In the genomic region with DNA sequence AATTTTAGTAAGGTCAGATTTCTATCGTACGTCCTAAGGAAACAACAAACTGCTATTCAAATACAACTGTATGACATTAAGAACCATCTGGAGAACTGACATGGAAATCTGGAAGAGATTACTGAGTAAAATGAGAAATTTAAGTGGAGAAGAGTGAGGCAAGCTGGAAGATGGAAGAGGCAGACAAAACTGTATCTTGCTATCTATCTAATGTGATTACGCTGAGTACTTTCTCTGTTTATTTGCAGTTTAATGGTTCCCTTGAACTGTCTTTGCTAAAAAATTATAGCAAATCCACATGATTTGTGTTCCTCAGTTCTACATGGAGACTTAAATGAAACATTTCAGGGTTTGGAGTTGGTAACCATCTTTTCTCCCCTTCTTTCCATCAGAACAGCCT, we compare ENCODE assay signal across 16 cellular contexts.
DNase-seq lines count a peak whose midpoint lies in the region; ATAC-seq and TF ChIP-seq lines count a peak whose summit lies in the region.
"Had no signal": no experiment of that assay in that cellular context is flagged by ENCODE, and none has a peak within 500 bp of the region (broad histone marks: within the 10 kb centered on the region; RNA-seq: fewer than 3 reads in every experiment).

No MANE protein-coding gene starts in this region.

- TF ChIP-seq RAD21 in SK-N-SH (IDR thresholded peaks at IDR 0.05; ENCODE audit: low read length) = peak; percentile 18; the same call in 1 of the 2 replicates
- TF ChIP-seq RAD21 in neural cell (conservative IDR thresholded peaks at IDR 0.05) = no peak

- ATAC-seq in GM23338 = no peak
- no peak for ATAC-seq in GM19463 (IDR thresholded peaks at IDR 0.05; ENCODE audit: unreplicated experiment)
- no peak for ATAC-seq in HG03159 (IDR thresholded peaks at IDR 0.05; ENCODE audit: unreplicated experiment)

- H3K4me3 ChIP-seq in GM23338 (no peak overlapping the region), SK-N-SH (ENCODE audit: low read depth in 2 of 2, low read length in 1 of 2) (no peak overlapping the region), endodermal cell (ENCODE audit: low read length) (no peak overlapping the region), neural cell (ENCODE audit: low read length) (no peak overlapping the region)
- H3K4me3 ChIP-seq: BLaER1, HAP-1 had no signal

- no peaks in the 10 kb centered on the region for H3K79me2 ChIP-seq in GM23338 (replicated peaks; ENCODE audit: insufficient read depth)
- no peaks in the 10 kb centered on the region for H3K79me2 ChIP-seq in SK-N-SH (ENCODE audit: insufficient read depth)
- no peaks in the 10 kb centered on the region for H3K79me2 ChIP-seq in neural cell (replicated peaks; ENCODE audit: insufficient read depth, low read length)

- no peaks in the 10 kb centered on the region for H3K27me3 Mint-ChIP-seq in GM23338 (ENCODE audit: insufficient read depth, low read depth, poor library complexity)
- no peaks in the 10 kb centered on the region for H3K27me3 Mint-ChIP-seq in endodermal cell (ENCODE audit: insufficient read depth)
- H3K27me3 Mint-ChIP-seq: CD4-positive, alpha-beta memory T cell had no signal

- no peaks in the 10 kb centered on the region for H3K27me3 ChIP-seq in GM23338 (ENCODE audit: insufficient read depth)
- no peaks in the 10 kb centered on the region for H3K27me3 ChIP-seq in SK-N-SH (ENCODE audit: insufficient read depth)
- H3K27me3 ChIP-seq in endodermal cell (ENCODE audit: control insufficient read depth, insufficient read depth, low read length, poor library complexity, severe bottlenecking) = no peaks in the 10 kb centered on the region
- H3K27me3 ChIP-seq in neural cell (ENCODE audit: insufficient read depth, low read depth, low read length) = no peaks in the 10 kb centered on the region
- H3K27me3 ChIP-seq: BLaER1 had no signal

- H3K9ac ChIP-seq in SK-N-SH = no peak overlapping the region
- no peak overlapping the region for H3K9ac ChIP-seq in endodermal cell (ENCODE audit: extremely low read depth, low read length, poor library complexity, severe bottlenecking)
- H3K9ac ChIP-seq in neural cell (ENCODE audit: low read length) = no peak overlapping the region
- H3K9ac ChIP-seq: BLaER1 had no signal

- no peaks in the 10 kb centered on the region for H4K20me1 ChIP-seq in GM23338 (replicated peaks; ENCODE audit: insufficient read depth)
- H4K20me1 ChIP-seq in SK-N-SH (ENCODE audit: insufficient read depth) = no peaks in the 10 kb centered on the region
- no peaks in the 10 kb centered on the region for H4K20me1 ChIP-seq in neural cell (ENCODE audit: insufficient read depth)
- H4K20me1 ChIP-seq: BLaER1 had no signal

- TF ChIP-seq CTCF in GM23338 (conservative IDR thresholded peaks at IDR 0.05; ENCODE audit: low read depth in 2 of 2) (no peak), SK-N-SH (IDR thresholded peaks at IDR 0.05) (no peak), endodermal cell (conservative IDR thresholded peaks at IDR 0.05) (no peak), neural cell (IDR thresholded peaks at IDR 0.05; ENCODE audit: poor library complexity, severe bottlenecking) (no peak)

- H3K9me3 Mint-ChIP-seq in GM23338 (no peaks in the 10 kb centered on the region; the same call in 2 of the 3 replicates), endodermal cell (no peaks in the 10 kb centered on the region)

- no peak overlapping the region; the same call in 1 of the 2 replicates for H3K27ac Mint-ChIP-seq in GM23338
- H3K27ac Mint-ChIP-seq in endodermal cell = no peak overlapping the region
- H3K27ac Mint-ChIP-seq: CD4-positive, alpha-beta memory T cell had no signal

- DNase-seq in GM23338 (ENCODE audit: low spot score) (no peak), SK-N-SH (peak; percentile 52), endodermal cell (no peak), NCI-H748 (lab: John Stamatoyannopoulos, UW; ENCODE audit: unreplicated experiment) (no peak)
- DNase-seq: 8988T; CD4-positive, alpha-beta memory T cell; DMS79 treated with DMSO at 0.1 percent for 48 hours; GF-D8; GOT3 had no signal

- no peaks in the 10 kb centered on the region; the same call in 2 of the 3 replicates for H3K36me3 Mint-ChIP-seq in GM23338 (ENCODE audit: low read depth)
- no peaks in the 10 kb centered on the region for H3K36me3 Mint-ChIP-seq in endodermal cell (ENCODE audit: low read depth)
- H3K36me3 Mint-ChIP-seq: CD14-positive monocyte; CD4-positive, alpha-beta memory T cell had no signal

- H3K4me1 ChIP-seq in GM23338 (ENCODE audit: insufficient read depth) (no peaks in the 10 kb centered on the region), SK-N-SH (ENCODE audit: control insufficient read depth in 1 of 2, insufficient read depth in 2 of 2, low read depth in 1 of 2, low read length in 1 of 2) (peaks cover 0 to 16% of the 10 kb centered on the region in 2 experiments; a peak in 2 of 4 replicates), endodermal cell (ENCODE audit: control insufficient read depth, insufficient read depth, low read length) (no peaks in the 10 kb centered on the region)
- H3K4me1 ChIP-seq: BLaER1, HAP-1 had no signal

- peak in 1 of 2 experiments; percentile 97; a peak in 2 of 4 replicates for TF ChIP-seq EP300 in SK-N-SH (IDR thresholded peaks at IDR 0.05; ENCODE audit: borderline replicate concordance in 1 of 2, low read depth in 1 of 2, low read length in 1 of 2)
- no peak for TF ChIP-seq EP300 in neural cell (conservative IDR thresholded peaks at IDR 0.05; ENCODE audit: poor library complexity, severe bottlenecking)

- H3K27ac ChIP-seq in GM23338 (ENCODE audit: low read depth) (no peak overlapping the region), SK-N-SH (ENCODE audit: low read depth in 2 of 2, low read length in 1 of 2) (peak overlapping the region in 1 of 2 experiments; percentile 95; a peak in 2 of 4 replicates), endodermal cell (ENCODE audit: low read depth, low read length) (peak overlapping the region; percentile 7), neural cell (ENCODE audit: low read length) (peak overlapping the region; percentile 8)
- H3K27ac ChIP-seq: BLaER1, HL-60 had no signal

- H3K4me1 Mint-ChIP-seq in GM23338 (no peaks in the 10 kb centered on the region), endodermal cell (no peaks in the 10 kb centered on the region)
- H3K4me1 Mint-ChIP-seq: CD14-positive monocyte; CD4-positive, alpha-beta memory T cell had no signal

- H3K9me3 ChIP-seq in SK-N-SH (no peaks in the 10 kb centered on the region), endodermal cell (ENCODE audit: control insufficient read depth, low read length) (no peaks in the 10 kb centered on the region), neural cell (ENCODE audit: low read length) (no peaks in the 10 kb centered on the region)
- H3K9me3 ChIP-seq: BLaER1, HAP-1 had no signal

- no peak overlapping the region for H3K4me2 ChIP-seq in GM23338
- H3K4me2 ChIP-seq in SK-N-SH = no peak overlapping the region
- no peak overlapping the region for H3K4me2 ChIP-seq in neural cell (ENCODE audit: low read length)
- H3K4me2 ChIP-seq: BLaER1 had no signal

- H2AFZ ChIP-seq in GM23338 (peak overlapping the region; percentile 76), SK-N-SH (ENCODE audit: low read depth) (no peak overlapping the region), neural cell (ENCODE audit: low read depth, low read length) (no peak overlapping the region)

- H3K36me3 ChIP-seq in GM23338 (ENCODE audit: insufficient read depth) = no peaks in the 10 kb centered on the region
- H3K36me3 ChIP-seq in SK-N-SH (replicated peaks in 1 of 2; ENCODE audit: control insufficient read depth in 1 of 2, insufficient read depth in 2 of 2, low read length in 1 of 2) = no peaks in the 10 kb centered on the region
- no peaks in the 10 kb centered on the region for H3K36me3 ChIP-seq in endodermal cell (ENCODE audit: control insufficient read depth, insufficient read depth, low read length)
- no peaks in the 10 kb centered on the region for H3K36me3 ChIP-seq in neural cell (ENCODE audit: insufficient read depth, low read length)
- H3K36me3 ChIP-seq: BLaER1, HAP-1 had no signal

- H3K9me2 ChIP-seq in GM23338 (ENCODE audit: insufficient read depth) (0 out of 2 replicates have a peak, but pooled peaks cover 6% of the 10 kb centered on the region), SK-N-SH (no peaks in the 10 kb centered on the region), neural cell (ENCODE audit: insufficient read depth, low read length) (no peaks in the 10 kb centered on the region)

- no peak overlapping the region for H3K4me3 Mint-ChIP-seq in GM23338
- no peak overlapping the region for H3K4me3 Mint-ChIP-seq in endodermal cell
- H3K4me3 Mint-ChIP-seq: CD14-positive monocyte had no signal

- WGBS in SK-N-SH (ENCODE audit: low lambda C conversion rate) = 21% methylated on average over 3 of the region's 3 CpGs
- 96 to 100% methylated on average over 1 to 3 of the region's 3 CpGs for WGBS in endodermal cell (ENCODE audit: insufficient coverage in 1 of 2, insufficient read length in 1 of 2), 2 experiments

- H3F3A ChIP-seq in GM23338 (replicated peaks; ENCODE audit: low read depth) = no peaks in the 10 kb centered on the region
- H3F3A ChIP-seq in SK-N-SH (replicated peaks; ENCODE audit: insufficient read depth) = no peaks in the 10 kb centered on the region
- no peaks in the 10 kb centered on the region for H3F3A ChIP-seq in neural cell (ENCODE audit: insufficient read depth, low read length, poor library complexity, severe bottlenecking)

- POLR2A ChIA-PET in SK-N-SH (lab: Yijun Ruan, JAX) = no interaction called here

- CTCF ChIA-PET in SK-N-SH (lab: Yijun Ruan, JAX) = interaction anchor here (0.6 to 1.0 kb wide), 2 partner anchors 9 to 1269 kb away, joined by 3 read pairs; no protein-coding TSS in a partner anchor

TF ChIP-seq in GM23338, 12 proteins besides CTCF, POLR2A, EP300 and RAD21 (continues in another document):
- no peak for TF ChIP-seq STAT1 (IDR thresholded peaks at IDR 0.05; ENCODE audit: unreplicated experiment)

TF ChIP-seq in SK-N-SH, 30 proteins besides CTCF, POLR2A, EP300 and RAD21 (continues in another document):
- no peak for TF ChIP-seq POLR2AphosphoS5 (IDR thresholded peaks at IDR 0.05; ENCODE audit: low read depth, low read length)

TF ChIP-seq in neural cell, 6 proteins besides CTCF, POLR2A, EP300 and RAD21:
- TF ChIP-seq POLR2AphosphoS5 (IDR thresholded peaks at IDR 0.05) = no peak
